ENCODE assay signal across 9 cellular contexts in genomic region chr3:152200476-152201422, GRCh38.
DNase-seq lines count a peak whose midpoint lies in the region; ATAC-seq lines count a peak whose summit lies in the region.
"Had no signal": no experiment of that assay in that cellular context is flagged by ENCODE, and none has a peak within 500 bp of the region (broad histone marks: within the 10 kb centered on the region; RNA-seq: fewer than 3 reads in every experiment).

No MANE protein-coding gene starts in this region.

- H3K4me1 Mint-ChIP-seq in activated CD4-positive, alpha-beta T cell treated with anti-CD3 and anti-CD28 coated beads, Interleukin-2, amount 10 ng/mL, durations not matched to agents 7 days and 5 days = peaks cover 75% of the 10 kb centered on the region
- peaks cover 48% of the 10 kb centered on the region for H3K4me1 Mint-ChIP-seq in T-helper 17 cell
- peaks cover 86 to 99% of the 10 kb centered on the region in 2 donors for H3K4me1 Mint-ChIP-seq in immature natural killer cell

- H3K4me1 ChIP-seq in thymus (ENCODE audit: control insufficient read depth, insufficient read depth, low read length) = peaks cover 3% of the 10 kb centered on the region

- peak overlapping the region; percentile 93 for H3K27ac Mint-ChIP-seq in activated CD4-positive, alpha-beta T cell treated with anti-CD3 and anti-CD28 coated beads, Interleukin-2, amount 10 ng/mL, durations not matched to agents 7 days and 5 days
- peak overlapping the region; percentile 99 for H3K27ac Mint-ChIP-seq in T-helper 17 cell
- peak overlapping the region; percentile 92 to 98 (median 94) for H3K27ac Mint-ChIP-seq in immature natural killer cell

- no peaks in the 10 kb centered on the region for H3K27me3 ChIP-seq in thymus (ENCODE audit: control insufficient read depth, insufficient read depth)

- peaks cover 4% of the 10 kb centered on the region for H3K36me3 Mint-ChIP-seq in activated CD4-positive, alpha-beta T cell treated with anti-CD3 and anti-CD28 coated beads, Interleukin-2, amount 10 ng/mL, durations not matched to agents 7 days and 5 days (ENCODE audit: low read depth)
- H3K36me3 Mint-ChIP-seq in T-helper 17 cell (ENCODE audit: low read depth) (peaks cover 2% of the 10 kb centered on the region), immature natural killer cell (peaks cover 0 to 6% (median 0%) of the 10 kb centered on the region in 3 donors)

- 8% methylated on average over 3 of the region's 3 CpGs for WGBS in thymus

- POLR2A ChIA-PET in activated CD4-positive, alpha-beta T cell treated with anti-CD3 and anti-CD28 coated beads, Interleukin-2, amount 10 ng/mL, durations not matched to agents 7 days and 5 days (lab: Charles Lee) = no interaction called here

- no peak for DNase-seq in activated CD4-positive, alpha-beta T cell treated with anti-CD3 and anti-CD28 coated beads, Interleukin-2, amount 10 ng/mL, durations not matched to agents 7 days and 5 days
- DNase-seq in activated CD4-positive, alpha-beta T cell treated with anti-CD3 and anti-CD28 coated beads for 1 hour = no peak
- DNase-seq in T-helper 17 cell = no peak
- peak; percentile 23 to 46 (median 39) for DNase-seq in immature natural killer cell
- DNase-seq in NCI-H1105 treated with DMSO at 0.1 percent for 48 hours (lab: John Stamatoyannopoulos, UW) = no peak
- DNase-seq in anterior cingulate cortex (lab: John Stamatoyannopoulos, UW) = no peak
- DNase-seq in putamen (ENCODE audit: low spot score) = no peak
- DNase-seq: stimulated activated CD4-positive, alpha-beta T cell treated with anti-CD3 and anti-CD28 coated beads, Interleukin-4, amount 100 ng/mL, for 24 hours had no signal

- H3K36me3 ChIP-seq in thymus (ENCODE audit: control insufficient read depth, insufficient read depth) = no peaks in the 10 kb centered on the region

- H3K9me3 Mint-ChIP-seq in activated CD4-positive, alpha-beta T cell treated with anti-CD3 and anti-CD28 coated beads, Interleukin-2, amount 10 ng/mL, durations not matched to agents 7 days and 5 days = no peaks in the 10 kb centered on the region
- H3K9me3 Mint-ChIP-seq in immature natural killer cell = no peaks in the 10 kb centered on the region

- H3K27me3 Mint-ChIP-seq in activated CD4-positive, alpha-beta T cell treated with anti-CD3 and anti-CD28 coated beads, Interleukin-2, amount 10 ng/mL, durations not matched to agents 7 days and 5 days = no peaks in the 10 kb centered on the region
- H3K27me3 Mint-ChIP-seq in T-helper 17 cell = no peaks in the 10 kb centered on the region
- H3K27me3 Mint-ChIP-seq in immature natural killer cell (ENCODE audit: low read depth in 3 of 3) = peaks cover 5 to 7% (median 6%) of the 10 kb centered on the region in 3 donors

- H3K4me3 Mint-ChIP-seq in activated CD4-positive, alpha-beta T cell treated with anti-CD3 and anti-CD28 coated beads, Interleukin-2, amount 10 ng/mL, durations not matched to agents 7 days and 5 days = peak overlapping the region; percentile 73
- H3K4me3 Mint-ChIP-seq in T-helper 17 cell (peak overlapping the region; percentile 89), immature natural killer cell (peak overlapping the region; percentile 67 to 89 (median 82))

- H3K9me3 ChIP-seq in T-helper 17 cell (ENCODE audit: control insufficient read depth, low read length, poor library complexity, severe bottlenecking) (no peaks in the 10 kb centered on the region), thymus (ENCODE audit: control insufficient read depth) (no peaks in the 10 kb centered on the region)

- peak overlapping the region; percentile 77 for H3K27ac ChIP-seq in thymus (ENCODE audit: low read depth)

- no peak for ATAC-seq in T-helper 17 cell

- CTCF ChIA-PET in activated CD4-positive, alpha-beta T cell treated with anti-CD3 and anti-CD28 coated beads, Interleukin-2, amount 10 ng/mL, durations not matched to agents 7 days and 5 days (lab: Charles Lee) = interaction anchor here (0.8 to 1.5 kb wide), 2 partner anchors 9 to 59 kb away, joined by 3 read pairs; no protein-coding TSS in a partner anchor

- H3K4me3 ChIP-seq in thymus (ENCODE audit: low read length) = peak overlapping the region; percentile 35

Comparison
In these comparisons a context has a peak if more than half of its experiments do, and no peak if none do; other contexts are left out.
1. DNase-seq: peak in immature natural killer cell (3 of 3); none in activated CD4-positive, alpha-beta T cell treated with anti-CD3 and anti-CD28 coated beads, Interleukin-2, amount 10 ng/mL, durations not matched to agents 7 days and 5 days (single experiment), activated CD4-positive, alpha-beta T cell treated with anti-CD3 and anti-CD28 coated beads for 1 hour (single experiment), T-helper 17 cell (0 of 3), NCI-H1105 treated with DMSO at 0.1 percent for 48 hours (single experiment), anterior cingulate cortex (0 of 58) and putamen (single experiment).
2. Peak in every context shown above with its lines, with median percentiles within 50 percentile points of each other: H3K27ac Mint-ChIP-seq and H3K4me3 Mint-ChIP-seq.